Comparison of ENCODE assay signal across 8 cellular contexts in the genomic region with DNA sequence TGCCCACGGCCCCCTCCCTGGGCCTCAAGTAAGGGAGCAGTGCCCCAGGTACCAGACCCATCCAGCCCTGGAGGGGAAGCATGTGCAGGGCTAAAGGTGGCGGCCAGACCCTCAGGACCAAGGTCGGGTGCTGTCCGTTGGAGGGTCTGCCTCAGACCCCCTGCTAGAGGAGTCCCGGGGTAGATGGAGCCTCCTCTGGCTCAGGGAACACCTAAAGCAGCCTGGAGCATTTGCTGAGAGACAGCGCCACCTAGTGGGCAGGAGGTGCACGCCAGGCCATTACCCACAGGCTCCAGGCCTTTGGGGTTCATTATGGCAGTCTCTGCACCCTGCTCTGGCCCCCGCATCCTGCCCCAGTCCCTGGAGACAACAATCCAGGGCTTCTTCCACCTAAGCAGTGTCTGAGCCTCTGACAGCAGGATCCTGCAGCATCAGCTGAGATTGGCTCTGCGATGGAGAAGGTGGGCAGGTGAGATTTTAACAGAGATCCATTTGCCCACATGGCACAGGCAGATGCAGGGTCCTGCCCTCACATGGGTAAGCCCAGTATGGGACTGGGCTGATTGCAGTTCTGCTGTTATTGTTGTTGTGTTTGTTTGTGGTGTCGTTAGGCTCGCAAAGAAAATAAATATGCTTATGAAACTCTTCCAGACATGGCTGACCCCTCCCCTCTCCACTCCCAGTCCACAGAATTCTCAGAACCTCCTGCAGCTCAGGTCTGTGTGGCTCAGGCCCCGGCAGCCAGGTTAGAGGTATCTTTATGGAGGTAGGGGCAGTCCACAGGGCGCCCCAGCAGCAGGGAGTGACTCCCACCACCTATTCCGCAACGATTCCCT. TPM values are rescaled to one million over a fixed set of nuclear protein-coding genes. Genes with fewer than 3 reads are reported as not detected.
DNase-seq lines count a peak whose midpoint lies in the region; ATAC-seq and TF ChIP-seq lines count a peak whose summit lies in the region.

No MANE protein-coding gene starts in this region.

- H3K9ac ChIP-seq in NT2/D1 (ENCODE audit: insufficient read length, low read depth), result no peak overlapping the region

- H3K27me3 ChIP-seq in NT2/D1 (ENCODE audit: insufficient read depth, insufficient read length), result no peaks in the 10 kb centered on the region
- H3K27me3 ChIP-seq in naive thymus-derived CD4-positive, alpha-beta T cell (ENCODE audit: control insufficient read depth in 2 of 2, insufficient read depth in 2 of 2, low read length in 2 of 2), result no peaks in the 10 kb centered on the region

- no peak overlapping the region for H3K4me3 Mint-ChIP-seq in naive thymus-derived CD4-positive, alpha-beta T cell
- H3K4me3 Mint-ChIP-seq in stimulated activated memory B cell treated with anti-CD40 and anti-IgM and Interleukin-4, amounts not matched to agents 10 μg/mL and 1 μg/mL and 100 μg/mL, for 72 hours, result no peak overlapping the region

- intact Hi-C loops in naive thymus-derived CD4-positive, alpha-beta T cell (cut with micrococcal nuclease), result loop anchor here (1.0 to 2.0 kb wide), 10 partner anchors 43 to 372 kb away; partner anchors contain the start of genes CLSTN1 (in 1 of the 2) and TMEM201 (in 1 of the 2)

- peaks cover 22% of the 10 kb centered on the region for H3K4me1 ChIP-seq in NT2/D1 (ENCODE audit: insufficient read depth, insufficient read length)
- no peaks in the 10 kb centered on the region for H3K4me1 ChIP-seq in naive thymus-derived CD4-positive, alpha-beta T cell (ENCODE audit: control insufficient read depth in 2 of 2, insufficient read depth in 2 of 2, low read length in 2 of 2)

- peaks cover 16% of the 10 kb centered on the region for H3K36me3 ChIP-seq in NT2/D1 (ENCODE audit: insufficient read depth, insufficient read length, low read length)
- H3K36me3 ChIP-seq in naive thymus-derived CD4-positive, alpha-beta T cell (ENCODE audit: control insufficient read depth in 2 of 3, insufficient read depth in 3 of 3, low read length in 3 of 3), result peaks cover 0 to 18% (median 0%) of the 10 kb centered on the region in 3 experiments

- no peaks in the 10 kb centered on the region for H3K27me3 Mint-ChIP-seq in naive thymus-derived CD4-positive, alpha-beta T cell
- H3K27me3 Mint-ChIP-seq in stimulated activated memory B cell treated with anti-CD40 and anti-IgM and Interleukin-4, amounts not matched to agents 10 μg/mL and 1 μg/mL and 100 μg/mL, for 72 hours, result no peaks in the 10 kb centered on the region

- ATAC-seq in HG03520 (IDR thresholded peaks at IDR 0.05; ENCODE audit: unreplicated experiment) (peak; percentile 63), GM19397 (IDR thresholded peaks at IDR 0.05; ENCODE audit: unreplicated experiment) (no peak)
- ATAC-seq in naive thymus-derived CD4-positive, alpha-beta T cell, result peak; percentile 96
- peak; percentile 90 for ATAC-seq in stimulated activated memory B cell treated with anti-CD40 and anti-IgM and Interleukin-4, amounts not matched to agents 10 μg/mL and 1 μg/mL and 100 μg/mL, for 72 hours

- CTCF ChIA-PET in naive thymus-derived CD4-positive, alpha-beta T cell (lab: Charles Lee), result interaction anchor here (0.6 to 8.9 kb wide), 15 partner anchors 11 to 295 kb away, joined by 3 to 82 read pairs (median 3); no protein-coding TSS in a partner anchor

- H3K4me3 ChIP-seq in GM12864 (ENCODE audit: low read depth, low read length) (no peak overlapping the region), NT2/D1 (ENCODE audit: insufficient read length, low read depth) (no peak overlapping the region)
- no peak overlapping the region for H3K4me3 ChIP-seq in naive thymus-derived CD4-positive, alpha-beta T cell (ENCODE audit: low read length)

- POLR2A ChIA-PET in naive thymus-derived CD4-positive, alpha-beta T cell (lab: Charles Lee), result interaction anchor here (1.4 kb wide), 2 partner anchors 10 to 82 kb away, joined by 3 to 5 read pairs; no protein-coding TSS in a partner anchor

- H3K27ac ChIP-seq in naive thymus-derived CD4-positive, alpha-beta T cell (ENCODE audit: low read depth, low read length), result no peak overlapping the region

- peak; percentile 98 for TF ChIP-seq CTCF in GM12864 (IDR thresholded peaks at IDR 0.05; ENCODE audit: low read depth, low read length, missing control alignments)

- H3K4me1 Mint-ChIP-seq in naive thymus-derived CD4-positive, alpha-beta T cell, result peaks cover 0 to 7% (median 3%) of the 10 kb centered on the region in 7 donors
- H3K4me1 Mint-ChIP-seq in stimulated activated memory B cell treated with anti-CD40 and anti-IgM and Interleukin-4, amounts not matched to agents 10 μg/mL and 1 μg/mL and 100 μg/mL, for 72 hours, result peaks cover 20% of the 10 kb centered on the region

- H3K36me3 Mint-ChIP-seq in naive thymus-derived CD4-positive, alpha-beta T cell, result peaks cover 0 to 10% (median 0%) of the 10 kb centered on the region in 5 donors
- H3K36me3 Mint-ChIP-seq in stimulated activated memory B cell treated with anti-CD40 and anti-IgM and Interleukin-4, amounts not matched to agents 10 μg/mL and 1 μg/mL and 100 μg/mL, for 72 hours, result no peaks in the 10 kb centered on the region

- no peak overlapping the region for H3K27ac Mint-ChIP-seq in naive thymus-derived CD4-positive, alpha-beta T cell
- H3K27ac Mint-ChIP-seq in stimulated activated memory B cell treated with anti-CD40 and anti-IgM and Interleukin-4, amounts not matched to agents 10 μg/mL and 1 μg/mL and 100 μg/mL, for 72 hours, result peak overlapping the region; percentile 63

- TF ChIP-seq POLR2A in erythroblast (IDR thresholded peaks at IDR 0.05; ENCODE audit: low read length), result no peak

- H3K9me3 ChIP-seq in NT2/D1 (ENCODE audit: insufficient read depth, low read length), result no peaks in the 10 kb centered on the region
- H3K9me3 ChIP-seq in naive thymus-derived CD4-positive, alpha-beta T cell (ENCODE audit: control insufficient read depth in 2 of 3, low read length in 3 of 3), result no peaks in the 10 kb centered on the region

- DNase-seq in GM12864 (ENCODE audit: low read depth) (peak; percentile 54), NT2/D1 (ENCODE audit: low read depth, low spot score) (peak; percentile 51), activated T-cell treated with anti-CD3 and anti-CD28 coated beads for 1 hour (ENCODE audit: low read depth) (peak; percentile 90), erythroblast (lab: John Stamatoyannopoulos, UW) (peak; percentile 73 to 87)
- DNase-seq in naive thymus-derived CD4-positive, alpha-beta T cell, result peak; percentile 70 to 90 (median 84)

- peaks cover 0 to 2% (median 0%) of the 10 kb centered on the region in 11 donors for H3K9me3 Mint-ChIP-seq in naive thymus-derived CD4-positive, alpha-beta T cell
- H3K9me3 Mint-ChIP-seq in stimulated activated memory B cell treated with anti-CD40 and anti-IgM and Interleukin-4, amounts not matched to agents 10 μg/mL and 1 μg/mL and 100 μg/mL, for 72 hours, result no peaks in the 10 kb centered on the region

RNA-seq across cellular contexts. Expression of gene CTNNBIP1, which starts 42.4 kb away (rescaled TPM):
- total RNA-seq in naive thymus-derived CD4-positive, alpha-beta T cell, result 10 to 100 TPM in 1 of 5 experiments, 1 to 10 TPM in 4; 6.5 to 17.2 (median 7.4) TPM
- polyA plus RNA-seq in naive thymus-derived CD4-positive, alpha-beta T cell, result 1 to 10 TPM; 5.3 to 6.5 TPM

RNA-seq across cellular contexts. Expression of gene CLSTN1, which starts 43.9 kb away (rescaled TPM):
- 100 to 1,000 TPM in 1 of 5 experiments, 10 to 100 TPM in 4; 68.6 to 116 (median 85.6) TPM for total RNA-seq in naive thymus-derived CD4-positive, alpha-beta T cell
- 10 to 100 TPM; 16.9 to 40.2 TPM for polyA plus RNA-seq in naive thymus-derived CD4-positive, alpha-beta T cell
